Comparison of ENCODE assay signal across 18 cellular contexts in the genomic region with DNA sequence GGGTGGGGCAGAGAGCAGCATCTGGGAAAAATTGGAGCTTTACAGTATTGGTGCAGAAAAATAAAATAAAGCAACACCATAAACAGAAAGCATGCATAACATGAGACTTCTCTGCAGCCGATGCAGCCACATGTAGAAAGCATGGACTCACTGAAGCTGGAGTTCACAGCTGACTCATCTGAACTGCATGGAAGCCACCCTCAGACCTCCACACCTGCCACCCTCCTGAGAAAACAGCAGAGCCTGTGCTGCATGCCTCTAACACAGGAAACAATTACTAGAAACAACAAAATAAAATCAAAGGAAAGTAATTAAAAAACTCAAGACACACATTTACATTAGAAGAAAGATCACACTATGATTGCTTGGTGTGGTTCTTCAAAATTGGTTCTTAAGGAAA.
DNase-seq lines count a peak whose midpoint lies in the region; ATAC-seq lines count a peak whose summit lies in the region.
"Had no signal": no experiment of that assay in that cellular context is flagged by ENCODE, and none has a peak within 500 bp of the region (broad histone marks: within the 10 kb centered on the region; RNA-seq: fewer than 3 reads in every experiment).

No MANE protein-coding gene starts in this region.

- in situ Hi-C loops in HAP-1 (cut with MboI; ENCODE audit: low sequenced_read_pairs), result no loop called here

- peaks cover 56% of the 10 kb centered on the region for H3K4me1 Mint-ChIP-seq in activated T-cell treated with anti-CD3 and anti-CD28 coated beads, Interleukin-2, amount 50 U/mL, for 72 hours (ENCODE audit: low read depth)
- peaks cover 29% of the 10 kb centered on the region for H3K4me1 Mint-ChIP-seq in T-helper 17 cell
- peaks cover 64 to 81% of the 10 kb centered on the region in 2 donors for H3K4me1 Mint-ChIP-seq in stimulated activated naive B cell treated with anti-CD40 and anti-IgM and Interleukin-4, amounts not matched to agents 10 μg/mL and 1 μg/mL and 100 μg/mL, for 72 hours

- no peaks in the 10 kb centered on the region for H3K36me3 ChIP-seq in HAP-1 (replicated peaks)
- H3K36me3 ChIP-seq: SJCRH30 had no signal

- H3K27me3 Mint-ChIP-seq in activated T-cell treated with anti-CD3 and anti-CD28 coated beads, Interleukin-2, amount 50 U/mL, for 72 hours (ENCODE audit: low read depth), result peaks cover 56% of the 10 kb centered on the region
- peaks cover 81% of the 10 kb centered on the region for H3K27me3 Mint-ChIP-seq in T-helper 17 cell
- H3K27me3 Mint-ChIP-seq in stimulated activated naive B cell treated with anti-CD40 and anti-IgM and Interleukin-4, amounts not matched to agents 10 μg/mL and 1 μg/mL and 100 μg/mL, for 72 hours, result no peaks in the 10 kb centered on the region

- no peaks in the 10 kb centered on the region for H3K9me3 Mint-ChIP-seq in activated T-cell treated with anti-CD3 and anti-CD28 coated beads, Interleukin-2, amount 50 U/mL, for 72 hours
- H3K9me3 Mint-ChIP-seq in stimulated activated naive B cell treated with anti-CD40 and anti-IgM and Interleukin-4, amounts not matched to agents 10 μg/mL and 1 μg/mL and 100 μg/mL, for 72 hours, result peaks cover 0 to 4% of the 10 kb centered on the region in 2 donors
- H3K9me3 Mint-ChIP-seq: H9 had no signal

- peak in 1 of 2 donors; percentile 35 for ATAC-seq in activated T-cell treated with anti-CD3 and anti-CD28 coated beads, Interleukin-2, amount 50 U/mL, for 72 hours (replicated peaks in 1 of 2)
- ATAC-seq in T-helper 17 cell (no peak), GM18873 (IDR thresholded peaks at IDR 0.05; ENCODE audit: low FRiP score, unreplicated experiment) (no peak)
- peak in 1 of 2 donors; percentile 15 for ATAC-seq in stimulated activated naive B cell treated with anti-CD40 and anti-IgM and Interleukin-4, amounts not matched to agents 10 μg/mL and 1 μg/mL and 100 μg/mL, for 72 hours (replicated peaks)

- peaks cover 4% of the 10 kb centered on the region for H3K4me1 ChIP-seq in HAP-1
- H3K4me1 ChIP-seq: SJCRH30 had no signal

- H3K36me3 Mint-ChIP-seq in activated T-cell treated with anti-CD3 and anti-CD28 coated beads, Interleukin-2, amount 50 U/mL, for 72 hours (ENCODE audit: insufficient read depth in 2 of 2), result peaks cover 0 to 2% of the 10 kb centered on the region in 2 donors
- peaks cover 4% of the 10 kb centered on the region for H3K36me3 Mint-ChIP-seq in T-helper 17 cell (ENCODE audit: low read depth)
- H3K36me3 Mint-ChIP-seq in stimulated activated naive B cell treated with anti-CD40 and anti-IgM and Interleukin-4, amounts not matched to agents 10 μg/mL and 1 μg/mL and 100 μg/mL, for 72 hours, result peaks cover 0 to 4% of the 10 kb centered on the region in 2 donors

- H3K27ac Mint-ChIP-seq in activated T-cell treated with anti-CD3 and anti-CD28 coated beads, Interleukin-2, amount 50 U/mL, for 72 hours, result no peak overlapping the region
- H3K27ac Mint-ChIP-seq in T-helper 17 cell, result peak overlapping the region; percentile 74
- peak overlapping the region; percentile 37 for H3K27ac Mint-ChIP-seq in stimulated activated naive B cell treated with anti-CD40 and anti-IgM and Interleukin-4, amounts not matched to agents 10 μg/mL and 1 μg/mL and 100 μg/mL, for 72 hours

- no peak overlapping the region for H3K4me3 ChIP-seq in HAP-1
- H3K4me3 ChIP-seq: PC-9, SJCRH30 had no signal

- H3K27me3 ChIP-seq in HAP-1 (ENCODE audit: low read depth), result no peaks in the 10 kb centered on the region

- no peaks in the 10 kb centered on the region for H3K9me3 ChIP-seq in T-helper 17 cell (ENCODE audit: control insufficient read depth, low read length, poor library complexity, severe bottlenecking)
- H3K9me3 ChIP-seq in HAP-1, result no peaks in the 10 kb centered on the region
- H3K9me3 ChIP-seq: SJCRH30 had no signal

- peak overlapping the region; percentile 4 to 54 for H3K4me3 Mint-ChIP-seq in activated T-cell treated with anti-CD3 and anti-CD28 coated beads, Interleukin-2, amount 50 U/mL, for 72 hours
- no peak overlapping the region for H3K4me3 Mint-ChIP-seq in T-helper 17 cell
- no peak overlapping the region for H3K4me3 Mint-ChIP-seq in stimulated activated naive B cell treated with anti-CD40 and anti-IgM and Interleukin-4, amounts not matched to agents 10 μg/mL and 1 μg/mL and 100 μg/mL, for 72 hours
- H3K4me3 Mint-ChIP-seq: H9 had no signal

- DNase-seq in activated T-cell treated with anti-CD3 and anti-CD28 coated beads, Interleukin-2, amount 50 U/mL, for 72 hours, result no peak
- DNase-seq in activated T-cell treated with anti-CD3 and anti-CD28 coated beads for 4 hours (no peak), T-helper 17 cell (no peak), islet precursor cell (peak; percentile 36), HAP-1 (ENCODE audit: low spot score in 2 of 2) (no peak)
- DNase-seq in stimulated activated naive B cell treated with anti-CD40 and anti-IgM and Interleukin-4, amounts not matched to agents 10 μg/mL and 1 μg/mL and 100 μg/mL, for 72 hours, result no peak
- DNase-seq: AML-193, DND-41, H9, IMR-90, Karpas-422, NCI-H1417 treated with DMSO at 0.1 percent for 48 hours, NCI-H2029, NCI-H2171, NCI-H526, SJCRH30 had no signal

Comparison
In these comparisons a context has a peak if more than half of its experiments do, and no peak if none do; other contexts are left out.
1. H3K4me3 Mint-ChIP-seq: peak in activated T-cell treated with anti-CD3 and anti-CD28 coated beads, Interleukin-2, amount 50 U/mL, for 72 hours (2 of 2); none in T-helper 17 cell (single experiment) and stimulated activated naive B cell treated with anti-CD40 and anti-IgM and Interleukin-4, amounts not matched to agents 10 μg/mL and 1 μg/mL and 100 μg/mL, for 72 hours (0 of 2).